In genomic region chr12:16100206-16100605, GRCh38 we compare ENCODE assay signal across 7 cellular contexts.
"Had no signal": no experiment of that assay in that cellular context is flagged by ENCODE, and none has a peak within 500 bp of the region (broad histone marks: within the 10 kb centered on the region; RNA-seq: fewer than 3 reads in every experiment).

No MANE protein-coding gene starts in this region.

- H2AFZ ChIP-seq: GM23248 had no signal

- DNase-seq: GM23248, GOT3, H9, HCEC 1CT, KG1 had no signal

- H3K4me3 ChIP-seq: GM23248 had no signal

- FAIRE-seq: H54, HTR-8/SVneo had no signal

- H3K9ac ChIP-seq: GM23248 had no signal

- H3K27ac ChIP-seq: GM23248 had no signal
